ENCODE assay signal across 12 cellular contexts in the genomic region with DNA sequence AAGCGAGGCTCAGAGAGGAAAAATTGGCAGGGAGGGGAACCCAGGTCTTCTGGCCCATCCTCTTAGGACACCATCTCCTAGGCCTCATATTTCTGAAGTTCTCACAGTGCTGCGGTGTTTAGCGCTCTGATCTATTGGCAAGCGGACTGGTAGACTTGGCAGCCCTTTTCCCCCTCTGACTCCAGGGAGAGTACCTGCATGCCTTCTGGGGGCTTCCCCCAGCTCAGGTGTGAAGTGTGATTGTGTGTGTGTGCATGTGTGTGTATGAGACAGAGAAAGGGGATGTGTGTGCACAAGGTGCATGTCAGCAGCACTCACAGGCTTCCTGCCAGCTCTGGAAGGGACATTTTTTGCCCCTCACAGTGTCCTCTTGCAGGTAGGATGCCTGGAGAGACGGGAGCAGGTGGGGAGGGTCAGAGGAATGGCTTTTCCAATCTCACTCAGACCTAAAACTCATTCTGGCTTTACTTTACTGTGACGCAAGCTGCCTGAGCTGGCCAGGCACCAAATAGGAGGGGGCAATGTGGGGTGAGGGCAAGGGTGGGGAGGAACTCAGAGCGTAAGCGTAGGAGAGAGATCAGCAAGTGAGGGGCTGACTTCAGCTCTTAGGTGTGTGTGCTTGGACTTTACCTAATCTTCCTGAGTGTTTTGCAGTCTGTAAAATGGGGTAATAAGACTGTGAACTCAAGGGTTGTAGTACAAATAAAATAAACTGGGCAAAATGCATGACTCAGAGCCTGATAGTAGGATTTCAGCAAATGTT. TPM values are rescaled to one million over a fixed set of nuclear protein-coding genes. Genes with fewer than 3 reads are reported as not detected.
A peak's percentile ranks its signal among the peaks of the same experiment; 100 is the strongest.
DNase-seq lines count a peak whose midpoint lies in the region; ATAC-seq and TF ChIP-seq lines count a peak whose summit lies in the region.
"Had no signal": no experiment of that assay in that cellular context is flagged by ENCODE, and none has a peak within 500 bp of the region (broad histone marks: within the 10 kb centered on the region; RNA-seq: fewer than 3 reads in every experiment).

No MANE protein-coding gene starts in this region.

- H3K9me3 ChIP-seq in suprapubic skin: no peaks in the 10 kb centered on the region

- peaks cover 12% of the 10 kb centered on the region for H3K36me3 Mint-ChIP-seq in activated naive CD4-positive, alpha-beta T cell treated with anti-CD3 and anti-CD28 coated beads, Interleukin-2, amount 50 U/mL, for 24 hours
- peaks cover 16% of the 10 kb centered on the region for H3K36me3 Mint-ChIP-seq in activated naive CD4-positive, alpha-beta T cell treated with anti-CD3 and anti-CD28 coated beads, Interleukin-2, amount 10 ng/mL, durations not matched to agents 7 days and 5 days
- peaks cover 0 to 10% (median 9%) of the 10 kb centered on the region in 3 donors for H3K36me3 Mint-ChIP-seq in immature natural killer cell

- H3K4me3 Mint-ChIP-seq in activated naive CD4-positive, alpha-beta T cell treated with anti-CD3 and anti-CD28 coated beads, Interleukin-2, amount 50 U/mL, for 24 hours: no peak overlapping the region
- no peak overlapping the region for H3K4me3 Mint-ChIP-seq in activated naive CD4-positive, alpha-beta T cell treated with anti-CD3 and anti-CD28 coated beads, Interleukin-2, amount 10 ng/mL, durations not matched to agents 7 days and 5 days
- no peak overlapping the region for H3K4me3 Mint-ChIP-seq in immature natural killer cell
- H3K4me3 Mint-ChIP-seq: stimulated activated naive B cell treated with anti-CD40 and anti-IgM and Interleukin-4, amounts not matched to agents 10 μg/mL and 1 μg/mL and 100 μg/mL, for 72 hours had no signal

- peaks cover 48% of the 10 kb centered on the region for H3K4me1 ChIP-seq in suprapubic skin

- no peak for ATAC-seq in HG02938 (IDR thresholded peaks at IDR 0.05; ENCODE audit: unreplicated experiment)

- H3K4me1 Mint-ChIP-seq in activated naive CD4-positive, alpha-beta T cell treated with anti-CD3 and anti-CD28 coated beads, Interleukin-2, amount 50 U/mL, for 24 hours: peaks cover 64% of the 10 kb centered on the region
- peaks cover 38% of the 10 kb centered on the region for H3K4me1 Mint-ChIP-seq in activated naive CD4-positive, alpha-beta T cell treated with anti-CD3 and anti-CD28 coated beads, Interleukin-2, amount 10 ng/mL, durations not matched to agents 7 days and 5 days
- H3K4me1 Mint-ChIP-seq in immature natural killer cell: peaks cover 31 to 46% of the 10 kb centered on the region in 2 donors

- DNase-seq in activated naive CD4-positive, alpha-beta T cell treated with anti-CD3 and anti-CD28 coated beads, Interleukin-2, amount 10 ng/mL, durations not matched to agents 7 days and 5 days: no peak
- no peak for DNase-seq in immature natural killer cell
- DNase-seq in suprapubic skin (ENCODE audit: low spot score in 2 of 2): no peak
- no peak for DNase-seq in COR-L47 (lab: John Stamatoyannopoulos, UW)
- DNase-seq: activated CD8-positive, alpha-beta memory T cell treated with anti-CD3 and anti-CD28 coated beads, Interleukin-2, amount 50 U/mL, for 4 hours; NCI-H774; stimulated activated naive B cell treated with anti-CD40 and anti-IgM and Interleukin-4, amounts not matched to agents 10 μg/mL and 1 μg/mL and 100 μg/mL, for 72 hours had no signal

- no peak for TF ChIP-seq CTCF in suprapubic skin (IDR thresholded peaks at IDR 0.05)

- CTCF ChIA-PET in activated naive CD4-positive, alpha-beta T cell treated with anti-CD3 and anti-CD28 coated beads, Interleukin-2, amount 10 ng/mL, durations not matched to agents 7 days and 5 days (lab: Charles Lee): no interaction called here

- no peaks in the 10 kb centered on the region for H3K27me3 Mint-ChIP-seq in activated naive CD4-positive, alpha-beta T cell treated with anti-CD3 and anti-CD28 coated beads, Interleukin-2, amount 50 U/mL, for 24 hours
- no peaks in the 10 kb centered on the region for H3K27me3 Mint-ChIP-seq in activated naive CD4-positive, alpha-beta T cell treated with anti-CD3 and anti-CD28 coated beads, Interleukin-2, amount 10 ng/mL, durations not matched to agents 7 days and 5 days
- H3K27me3 Mint-ChIP-seq in immature natural killer cell (ENCODE audit: low read depth in 3 of 3): no peaks in the 10 kb centered on the region

- H3K27ac ChIP-seq in suprapubic skin: peak overlapping the region; percentile 50

- H3K36me3 ChIP-seq in suprapubic skin: no peaks in the 10 kb centered on the region

- WGBS in suprapubic skin: 50% methylated on average over 8 of the region's 8 CpGs

- H3K9me3 Mint-ChIP-seq in activated naive CD4-positive, alpha-beta T cell treated with anti-CD3 and anti-CD28 coated beads, Interleukin-2, amount 50 U/mL, for 24 hours: peaks cover 5% of the 10 kb centered on the region
- no peaks in the 10 kb centered on the region for H3K9me3 Mint-ChIP-seq in activated naive CD4-positive, alpha-beta T cell treated with anti-CD3 and anti-CD28 coated beads, Interleukin-2, amount 10 ng/mL, durations not matched to agents 7 days and 5 days
- no peaks in the 10 kb centered on the region for H3K9me3 Mint-ChIP-seq in immature natural killer cell

- TF ChIP-seq POLR2A in suprapubic skin (IDR thresholded peaks at IDR 0.05): no peak

- no peaks in the 10 kb centered on the region for H3K27me3 ChIP-seq in suprapubic skin

- TF ChIP-seq EP300 in suprapubic skin (IDR thresholded peaks at IDR 0.05): no peak

- H3K4me3 ChIP-seq in suprapubic skin: no peak overlapping the region

- H3K27ac Mint-ChIP-seq in activated naive CD4-positive, alpha-beta T cell treated with anti-CD3 and anti-CD28 coated beads, Interleukin-2, amount 50 U/mL, for 24 hours: peak overlapping the region; percentile 80
- no peak overlapping the region for H3K27ac Mint-ChIP-seq in activated naive CD4-positive, alpha-beta T cell treated with anti-CD3 and anti-CD28 coated beads, Interleukin-2, amount 10 ng/mL, durations not matched to agents 7 days and 5 days
- H3K27ac Mint-ChIP-seq in immature natural killer cell: peak overlapping the region in 4 of 6 donors; percentile 51 to 85 (median 62)
- H3K27ac Mint-ChIP-seq: stimulated activated naive B cell treated with anti-CD40 and anti-IgM and Interleukin-4, amounts not matched to agents 10 μg/mL and 1 μg/mL and 100 μg/mL, for 72 hours had no signal

RNA-seq across cellular contexts. Expression of a gene that starts 4.0 kb away (rescaled TPM):
- under 1 TPM in 1 of 3 donors, not detected in 2; 0.14 TPM for polyA plus RNA-seq in immature natural killer cell
- 100 to 1,000 TPM in 1 of 4 donors, 10 to 100 TPM in 3; 49.2 to 116 (median 77.8) TPM for total RNA-seq in suprapubic skin

RNA-seq across cellular contexts. Expression of a gene that starts 8.2 kb away (rescaled TPM):
- 10 to 100 TPM; 36.1 to 50.3 (median 37.9) TPM for polyA plus RNA-seq in immature natural killer cell
- total RNA-seq in suprapubic skin: 10 to 100 TPM; 29.5 to 71.3 (median 49.8) TPM

RNA-seq across cellular contexts. Expression of a gene that starts 18.2 kb away (rescaled TPM):
- 10 to 100 TPM in 2 of 3 donors, 1 to 10 TPM in 1; 1.7 to 16.5 (median 12.6) TPM for polyA plus RNA-seq in immature natural killer cell
- total RNA-seq in suprapubic skin: 100 to 1,000 TPM in 3 of 4 donors, 10 to 100 TPM in 1; 92.5 to 185 (median 137) TPM

RNA-seq across cellular contexts. Expression of a gene that starts 18.6 kb away (rescaled TPM):
- polyA plus RNA-seq in immature natural killer cell: not detected
- total RNA-seq in suprapubic skin: 10 to 100 TPM; 12.5 to 34.7 (median 26.1) TPM
- total RNA-seq: H1, lung microvascular endothelial cell, M059J had no signal
- polyA plus RNA-seq: H1 had no signal

RNA-seq across cellular contexts. Expression of a gene that starts 35.0 kb away (rescaled TPM):
- polyA plus RNA-seq in immature natural killer cell: 10 to 100 TPM; 38.9 to 67.8 (median 51.3) TPM
- 10 to 100 TPM; 18.9 to 46.7 (median 26.0) TPM for total RNA-seq in suprapubic skin
